5 cellular contexts compared by ENCODE assay signal in genomic region chr16:69291657-69292056, GRCh38. TPM values are rescaled to one million over a fixed set of nuclear protein-coding genes. Genes with fewer than 3 reads are reported as not detected.
"Had no signal": no experiment of that assay in that cellular context is flagged by ENCODE, and none has a peak within 500 bp of the region (broad histone marks: within the 10 kb centered on the region; RNA-seq: fewer than 3 reads in every experiment).

No MANE protein-coding gene starts in this region.

RNA-seq across cellular contexts. Expression of gene TMED6, which starts 59.9 kb away (rescaled TPM):
- total RNA-seq: kidney epithelial cell, left ventricle myocardium inferior, left ventricle myocardium superior, lower leg skin, myocyte had no signal
